Comparison of ENCODE assay signal across 10 cellular contexts in genomic region chr10:92011560-92012214, GRCh38.
DNase-seq lines count a peak whose midpoint lies in the region; ATAC-seq, FAIRE-seq and TF ChIP-seq lines count a peak whose summit lies in the region.
"Had no signal": no experiment of that assay in that cellular context is flagged by ENCODE, and none has a peak within 500 bp of the region (broad histone marks: within the 10 kb centered on the region; RNA-seq: fewer than 3 reads in every experiment).

No MANE protein-coding gene starts in this region.

- no peak overlapping the region for H3K4me2 ChIP-seq in fibroblast of lung (ENCODE audit: extremely low read depth, insufficient read depth, low read length)

- H3K36me3 Mint-ChIP-seq in activated T-cell treated with anti-CD3 and anti-CD28 coated beads, Interleukin-2, amount 50 U/mL, for 4 hours (ENCODE audit: insufficient read depth), result peaks cover 43% of the 10 kb centered on the region

- H3K4me1 ChIP-seq in fibroblast of lung (ENCODE audit: control insufficient read depth, extremely low read depth, insufficient read depth, low read length), result no peaks in the 10 kb centered on the region

- H3K9ac ChIP-seq in fibroblast of lung (ENCODE audit: insufficient read depth, low read length), result no peak overlapping the region

- peaks cover 12% of the 10 kb centered on the region for H3K4me1 Mint-ChIP-seq in activated T-cell treated with anti-CD3 and anti-CD28 coated beads, Interleukin-2, amount 50 U/mL, for 4 hours (ENCODE audit: low read depth)

- no peak overlapping the region for H2AFZ ChIP-seq in fibroblast of lung (ENCODE audit: low read length)

- ATAC-seq in activated T-cell treated with anti-CD3 and anti-CD28 coated beads, Interleukin-2, amount 50 U/mL, for 4 hours, result peak; percentile 98 to 99
- peak; percentile 91 for ATAC-seq in stimulated activated naive CD8-positive, alpha-beta T cell treated with anti-CD3 and anti-CD28 coated beads, Interleukin-15, Interleukin-2, amounts not matched to agents 100 U/mL and 50 U/mL, for 24 hours
- no peak for ATAC-seq in GM21515 (IDR thresholded peaks at IDR 0.05; ENCODE audit: unreplicated experiment)

- peaks cover 4% of the 10 kb centered on the region for H3K36me3 ChIP-seq in fibroblast of lung (ENCODE audit: control insufficient read depth, insufficient read depth, low read length)

- H3K27me3 Mint-ChIP-seq in activated T-cell treated with anti-CD3 and anti-CD28 coated beads, Interleukin-2, amount 50 U/mL, for 4 hours (ENCODE audit: low read depth), result no peaks in the 10 kb centered on the region
- H3K27me3 Mint-ChIP-seq: activated naive CD8-positive, alpha-beta T cell treated with anti-CD3 and anti-CD28 coated beads, Interleukin-2, amount 10 ng/mL, durations not matched to agents 7 days and 5 days had no signal

- FAIRE-seq in GM12891 (lab: Jason Lieb, UNC) (no peak), GM19239 (lab: Jason Lieb, UNC) (no peak)

- TF ChIP-seq CTCF in fibroblast of lung (conservative IDR thresholded peaks at IDR 0.05 in 1 of 2, IDR thresholded peaks at IDR 0.05 in 1 of 2; ENCODE audit: low read depth in 1 of 2, low read length in 2 of 2), result no peak

- no peaks in the 10 kb centered on the region for H3K9me3 ChIP-seq in fibroblast of lung (ENCODE audit: control insufficient read depth, insufficient read depth, low read depth, low read length)

- H3K9me3 Mint-ChIP-seq in activated T-cell treated with anti-CD3 and anti-CD28 coated beads, Interleukin-2, amount 50 U/mL, for 4 hours, result no peaks in the 10 kb centered on the region
- H3K9me3 Mint-ChIP-seq: activated naive CD8-positive, alpha-beta T cell treated with anti-CD3 and anti-CD28 coated beads, Interleukin-2, amount 10 ng/mL, durations not matched to agents 7 days and 5 days had no signal

- H3K27me3 ChIP-seq in fibroblast of lung (ENCODE audit: control insufficient read depth, insufficient read depth, low read length), result no peaks in the 10 kb centered on the region

- DNase-seq in activated T-cell treated with anti-CD3 and anti-CD28 coated beads, Interleukin-2, amount 50 U/mL, for 4 hours, result no peak
- DNase-seq in activated T-cell treated with anti-CD3 and anti-CD28 coated beads, Interleukin-2, amount 50 U/mL, for 48 hours, result no peak
- DNase-seq in RPMI7951 (ENCODE audit: low read depth) (peak; percentile 57), fibroblast of lung (ENCODE audit: low read depth in 2 of 2) (peak; percentile 56 to 77), GM12891 (ENCODE audit: insufficient read length, low spot score) (no peak), GM19239 (ENCODE audit: insufficient read length, low spot score) (no peak)
- DNase-seq in stimulated activated naive CD8-positive, alpha-beta T cell treated with anti-CD3 and anti-CD28 coated beads, Interleukin-15, Interleukin-2, amounts not matched to agents 100 U/mL and 50 U/mL, for 24 hours, result no peak
- DNase-seq: activated naive CD8-positive, alpha-beta T cell treated with anti-CD3 and anti-CD28 coated beads, Interleukin-2, amount 10 ng/mL, durations not matched to agents 7 days and 5 days; NCI-H510A had no signal

- no peaks in the 10 kb centered on the region for H3K79me2 ChIP-seq in fibroblast of lung (ENCODE audit: control insufficient read depth, insufficient read depth, low read length)

- H3K4me3 ChIP-seq in fibroblast of lung (replicated peaks in 1 of 4; ENCODE audit: control extremely low read depth in 1 of 4, insufficient read depth in 1 of 4, low read depth in 3 of 4, low read length in 4 of 4), result no peak overlapping the region

- no peak overlapping the region for H3K4me3 Mint-ChIP-seq in activated T-cell treated with anti-CD3 and anti-CD28 coated beads, Interleukin-2, amount 50 U/mL, for 4 hours
- H3K4me3 Mint-ChIP-seq: activated naive CD8-positive, alpha-beta T cell treated with anti-CD3 and anti-CD28 coated beads, Interleukin-2, amount 10 ng/mL, durations not matched to agents 7 days and 5 days had no signal

- TF ChIP-seq POLR2A in GM12891 (IDR thresholded peaks at IDR 0.05; ENCODE audit: low read depth, low read length), result no peak

- H4K20me1 ChIP-seq in fibroblast of lung (ENCODE audit: control insufficient read depth, extremely low read depth, insufficient read depth, low read length), result no peaks in the 10 kb centered on the region

- H3K27ac ChIP-seq in fibroblast of lung (ENCODE audit: insufficient read depth, low read length), result no peak overlapping the region

TF ChIP-seq in GM12891, 5 proteins besides CTCF, POLR2A, EP300 and RAD21:
- TF ChIP-seq POU2F2 (IDR thresholded peaks at IDR 0.05; ENCODE audit: low read depth, low read length), result no peak
- TF ChIP-seq TAF1 (IDR thresholded peaks at IDR 0.05; ENCODE audit: low read depth, low read length), result no peak
- no peak for TF ChIP-seq SPI1 (IDR thresholded peaks at IDR 0.05; ENCODE audit: low read depth, low read length)
- no peak for TF ChIP-seq PAX5 (IDR thresholded peaks at IDR 0.05; ENCODE audit: insufficient read depth, low read length, severe bottlenecking)
- no peak for TF ChIP-seq POLR2AphosphoS5 (IDR thresholded peaks at IDR 0.05; ENCODE audit: low read depth, low read length)

Comparison
In these comparisons a context has a peak if more than half of its experiments do, and no peak if none do; other contexts are left out.
1. DNase-seq: peak in RPMI7951 (single experiment) and fibroblast of lung (2 of 2); none in activated T-cell treated with anti-CD3 and anti-CD28 coated beads, Interleukin-2, amount 50 U/mL, for 4 hours (single experiment), activated T-cell treated with anti-CD3 and anti-CD28 coated beads, Interleukin-2, amount 50 U/mL, for 48 hours (0 of 2), stimulated activated naive CD8-positive, alpha-beta T cell treated with anti-CD3 and anti-CD28 coated beads, Interleukin-15, Interleukin-2, amounts not matched to agents 100 U/mL and 50 U/mL, for 24 hours (single experiment), GM12891 (single experiment) and GM19239 (single experiment).